Comparison of ENCODE assay signal across 8 cellular contexts in the genomic region with DNA sequence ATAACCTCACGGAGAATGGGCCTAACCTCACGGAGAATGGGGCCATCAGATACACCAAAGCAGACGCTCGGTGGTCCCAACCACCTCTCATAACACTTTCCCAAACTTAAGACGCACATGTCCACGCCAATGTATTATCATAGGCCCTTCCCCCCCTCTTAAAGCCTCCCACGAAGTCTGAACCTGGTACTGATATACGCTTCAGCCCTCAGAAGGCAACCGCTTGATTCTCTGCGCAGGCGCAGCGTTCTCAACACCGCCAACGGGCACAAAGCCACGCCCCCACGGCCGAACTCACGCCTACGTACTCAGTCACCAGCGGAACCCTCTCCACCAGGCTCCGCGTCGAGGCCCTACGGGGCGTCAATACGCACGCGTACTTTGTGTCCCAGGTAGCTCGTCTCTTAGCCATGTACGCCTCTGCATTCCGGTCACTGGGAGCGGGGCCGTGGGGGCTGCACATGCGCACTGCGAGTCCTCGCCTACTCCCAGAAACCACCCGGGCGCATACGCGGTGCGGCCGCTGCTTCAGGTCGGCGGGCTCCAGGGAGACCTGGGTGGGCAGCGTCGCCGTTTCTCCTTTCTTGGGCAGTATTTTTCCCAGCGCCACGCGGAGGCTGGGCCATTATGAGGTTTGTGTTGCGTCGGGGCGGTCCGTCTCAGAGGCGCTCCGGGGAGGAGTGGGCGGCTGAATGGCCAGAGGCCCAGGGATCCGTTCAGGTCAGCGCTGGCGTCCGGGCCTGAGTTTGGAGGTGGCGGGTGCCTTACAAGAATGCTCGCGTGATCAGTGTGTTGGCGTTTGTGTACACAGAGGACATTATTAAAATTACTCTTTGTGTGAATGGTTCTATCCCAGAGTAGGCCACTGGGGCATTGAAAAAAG. TPM values are rescaled to one million over a fixed set of nuclear protein-coding genes. Genes with fewer than 3 reads are reported as not detected.
DNase-seq lines count a peak whose midpoint lies in the region; ATAC-seq, FAIRE-seq and TF ChIP-seq lines count a peak whose summit lies in the region.

No MANE protein-coding gene starts in this region.

- POLR2A ChIA-PET in H1 (lab: Charles Lee; ENCODE audit: partially characterized antibody): interaction anchor here (0.7 to 3.5 kb wide), 17 partner anchors 9 to 1186 kb away, joined by 3 to 41 read pairs (median 4); partner anchors contain the start of gene ZNF582

- H2BK120ac ChIP-seq in H1 (replicated peaks; ENCODE audit: low read depth, low read length): no peak overlapping the region

- no peak overlapping the region for H3K4ac ChIP-seq in H1 (replicated peaks; ENCODE audit: insufficient read length, low read depth, low read length)

- no peak overlapping the region for H3K23ac ChIP-seq in H1 (ENCODE audit: insufficient read length)

- H2BK20ac ChIP-seq in H1 (ENCODE audit: low read length): no peak overlapping the region

- no peaks in the 10 kb centered on the region for H4K20me1 ChIP-seq in H1 (replicated peaks in 1 of 2; ENCODE audit: control insufficient read depth in 1 of 2, insufficient read depth in 2 of 2, low read length in 2 of 2)

- no peak overlapping the region for H2BK12ac ChIP-seq in H1 (ENCODE audit: low read depth, low read length)

- peak; percentile 94 for DNase-seq in DMS53 treated with DMSO at 0.1 percent for 48 hours (lab: John Stamatoyannopoulos, UW; ENCODE audit: unreplicated experiment)
- DNase-seq in NCI-H524 (lab: John Stamatoyannopoulos, UW): peak; percentile 89 to 96
- peak; percentile 60 for DNase-seq in activated CD8-positive, alpha-beta memory T cell treated with anti-CD3 and anti-CD28 coated beads, Interleukin-2, amount 50 U/mL, for 24 hours (ENCODE audit: extremely low read depth)
- peak; percentile 93 to 96 for DNase-seq in H1 (ENCODE audit: low read depth in 1 of 2, low spot score in 2 of 2)
- DNase-seq in medulla oblongata (ENCODE audit: extremely low spot score): peak; percentile 87
- DNase-seq in stimulated activated CD4-positive, alpha-beta T cell treated with anti-CD3 and anti-CD28 coated beads, Interleukin-4, amount 100 ng/mL, for 48 hours (ENCODE audit: low read depth in 2 of 2): peak; percentile 69 to 71
- no peak for DNase-seq in DMS153 treated with DMSO at 0.1 percent for 48 hours (lab: John Stamatoyannopoulos, UW; ENCODE audit: unreplicated experiment)

- no peak for TF ChIP-seq RAD21 in H1 (IDR thresholded peaks at IDR 0.05 in 1 of 2, conservative IDR thresholded peaks at IDR 0.05 in 1 of 2; ENCODE audit: low read depth in 2 of 2, low read length in 2 of 2)

- peaks cover 3 to 25% (median 18%) of the 10 kb centered on the region in 4 experiments for H3K36me3 ChIP-seq in H1 (ENCODE audit: control insufficient read depth in 2 of 4, insufficient read depth in 4 of 4, low read length in 3 of 4)

- no peak overlapping the region for H2BK15ac ChIP-seq in H1 (ENCODE audit: low read length)

- H3K14ac ChIP-seq in H1 (ENCODE audit: insufficient read length): no peak overlapping the region

- peaks cover 7 to 9% of the 10 kb centered on the region in 2 experiments; a peak in 2 of 4 replicates for H3K9me3 ChIP-seq in H1 (ENCODE audit: insufficient read depth in 2 of 2, low read depth in 1 of 2, low read length in 1 of 2)

- H3K4me1 ChIP-seq in H1 (replicated peaks in 1 of 4; ENCODE audit: control insufficient read depth in 3 of 4, insufficient read depth in 4 of 4, low read length in 3 of 4): peaks cover 0 to 2% (median 0%) of the 10 kb centered on the region in 4 experiments; a peak in 2 of 7 replicates

- TF ChIP-seq POLR2A in H1 (IDR thresholded peaks at IDR 0.05; ENCODE audit: control extremely low read depth in 1 of 2, low read depth in 2 of 2, low read length in 2 of 2): peak; percentile 75 to 83

- peak overlapping the region; percentile 77 to 87 (median 86) for H3K9ac ChIP-seq in H1 (replicated peaks in 1 of 4; ENCODE audit: extremely low read depth in 1 of 4, low read depth in 3 of 4, low read length in 3 of 4)

- H4K91ac ChIP-seq in H1 (replicated peaks; ENCODE audit: insufficient read length, low read length): peak overlapping the region; percentile 36

- H4K5ac ChIP-seq in H1 (ENCODE audit: insufficient read length, low read depth, low read length): peak overlapping the region; percentile 57

- H3K79me1 ChIP-seq in H1 (ENCODE audit: low read depth, low read length): no peaks in the 10 kb centered on the region; the same call in 1 of the 2 replicates

- peak overlapping the region; percentile 77 for H2BK5ac ChIP-seq in H1 (ENCODE audit: low read depth, low read length)

- H2AFZ ChIP-seq in H1 (ENCODE audit: low read length): peak overlapping the region; percentile 99

- CTCF ChIA-PET in H1 (lab: Charles Lee; ENCODE audit: partially characterized antibody): interaction anchor here (0.7 to 3.9 kb wide), 6 partner anchors 16 to 302 kb away, joined by 3 to 22 read pairs (median 4); no protein-coding TSS in a partner anchor

- TF ChIP-seq EP300 in H1 (IDR thresholded peaks at IDR 0.05; ENCODE audit: borderline replicate concordance in 1 of 2, low read depth in 2 of 2, low read length in 2 of 2): no peak

- H3K18ac ChIP-seq in H1 (ENCODE audit: extremely low read depth, low read length): peak overlapping the region; percentile 89; the same call in 1 of the 2 replicates

- H2AK5ac ChIP-seq in H1 (ENCODE audit: low read depth, low read length): no peak overlapping the region

- H3K79me2 ChIP-seq in H1 (ENCODE audit: control insufficient read depth in 1 of 2, insufficient read depth in 2 of 2, low read length in 2 of 2): peaks cover 9 to 27% of the 10 kb centered on the region in 2 experiments; a peak in 3 of 4 replicates

- peak; percentile 89 for FAIRE-seq in H1 (lab: Jason Lieb, UNC)

- TF ChIP-seq CTCF in H1 (IDR thresholded peaks at IDR 0.05; ENCODE audit: control extremely low read depth in 1 of 3, insufficient read depth in 1 of 3, low read depth in 1 of 3, low read length in 3 of 3): 0 out of 4 replicates have a peak, but pooled peaks of 1 of the 3 experiments have one; percentile 0

- WGBS in H1 (ENCODE audit: extremely low coverage in 1 of 2, insufficient coverage in 1 of 2, insufficient read length in 1 of 2, insufficient replicate concordance in 2 of 2, low coverage in 1 of 2, low lambda C conversion rate in 2 of 2, missing lambda C conversion rate in 1 of 2), 2 experiments: 5% methylated on average over 65 of the region's 65 CpGs; no CpG with 5 or more reads in 1 of the 2 experiments

- peak; percentile 72 for ATAC-seq in HG02870 (IDR thresholded peaks at IDR 0.05; ENCODE audit: unreplicated experiment)

- peak overlapping the region; percentile 77 to 98 for H3K4me2 ChIP-seq in H1 (ENCODE audit: insufficient read depth in 1 of 2, low read depth in 2 of 2, low read length in 2 of 2)

- H4K8ac ChIP-seq in H1 (ENCODE audit: extremely low read depth, insufficient read depth, low read length): peak overlapping the region; percentile 84; the same call in 1 of the 2 replicates

- peaks cover 2% of the 10 kb centered on the region; the same call in 1 of the 2 replicates for H3K23me2 ChIP-seq in H1 (ENCODE audit: low read depth, low read length)

- no peaks in the 10 kb centered on the region for H3K27me3 ChIP-seq in H1 (replicated peaks in 1 of 4; ENCODE audit: control insufficient read depth in 3 of 4, extremely low read depth in 1 of 4, insufficient read depth in 3 of 4, low read length in 3 of 4)

- H3K4me3 ChIP-seq in H1 (ENCODE audit: extremely low read depth in 1 of 4, insufficient read depth in 2 of 4, low read depth in 3 of 4, low read length in 4 of 4): peak overlapping the region; percentile 67 to 84 (median 80)

- H3K56ac ChIP-seq in H1 (replicated peaks; ENCODE audit: insufficient read length, low read depth, low read length): peak overlapping the region; percentile 91

- peak overlapping the region; percentile 73 for H3K27ac ChIP-seq in H1 (ENCODE audit: low read depth, low read length)

TF ChIP-seq in H1, 55 proteins besides CTCF, POLR2A, EP300 and RAD21 (continues in another document):
- TF ChIP-seq SP4 (IDR thresholded peaks at IDR 0.05; ENCODE audit: low read length): no peak
- TF ChIP-seq POLR2AphosphoS5 (IDR thresholded peaks at IDR 0.05; ENCODE audit: low read depth, low read length): peak; percentile 82
- no peak for TF ChIP-seq POU5F1 (IDR thresholded peaks at IDR 0.05; ENCODE audit: low read depth, low read length)
- peak; percentile 94 for TF ChIP-seq PHF8 (conservative IDR thresholded peaks at IDR 0.05; ENCODE audit: low read depth, low read length)
- no peak for TF ChIP-seq HDAC6 (IDR thresholded peaks at IDR 0.05; ENCODE audit: low read depth, low read length)
- no peak for TF ChIP-seq CBX5 (IDR thresholded peaks at IDR 0.05; ENCODE audit: low read depth, low read length)

RNA-seq across cellular contexts. Expression of gene ZNF582, which starts 25.3 kb away (rescaled TPM):
- total RNA-seq in H1 (2021; fragmentation: NEBNext Ultra II Directional; extraction: Animal tissue kit (Norgen Biotek cat#: 25700)): 3.8 and 5.8 TPM in 2 replicates
- 2.4 and 3.8 TPM in 2 replicates for polyA plus RNA-seq in H1 (2011; rRNA removed)
- 4.4 TPM for polyA plus RNA-seq in H1 (2011; cell fraction: cytosol; rRNA removed)
- 2.5 TPM for polyA plus RNA-seq in H1 (2011; cell fraction: nucleus; rRNA removed)
- polyA plus RNA-seq in H1 (2012, experiment 1 of 2): 3.4 to 4.9 TPM (median 4.2 TPM) in 4 replicates
- polyA plus RNA-seq in H1 (2012, experiment 2 of 2): 1.6 TPM
- polyA plus RNA-seq in H1 (2013, experiment 1 of 2): 2.6 TPM
- polyA plus RNA-seq in H1 (2013, experiment 2 of 2): 2.9 TPM
- 5.3 and 7.1 TPM in 2 replicates for polyA minus RNA-seq in H1 (2011; rRNA and poly(A)+ RNA removed)
- 1.8 TPM for polyA minus RNA-seq in H1 (2011; cell fraction: cytosol; rRNA and poly(A)+ RNA removed)
- polyA minus RNA-seq in H1 (2011; cell fraction: nucleus; rRNA and poly(A)+ RNA removed): 7.1 TPM

RNA-seq across cellular contexts. Expression of gene ZNF583, which starts 36.1 kb away (rescaled TPM):
- 2.6 and 2.8 TPM in 2 replicates for total RNA-seq in H1 (2021; fragmentation: NEBNext Ultra II Directional; extraction: Animal tissue kit (Norgen Biotek cat#: 25700))
- 0.24 and 0.48 TPM in 2 replicates for polyA plus RNA-seq in H1 (2011; rRNA removed)
- 0.67 TPM for polyA plus RNA-seq in H1 (2011; cell fraction: cytosol; rRNA removed)
- polyA plus RNA-seq in H1 (2011; cell fraction: nucleus; rRNA removed): 0.84 TPM
- polyA plus RNA-seq in H1 (2012, experiment 1 of 2): 0.87 to 1.4 TPM (median 1.0 TPM) in 4 replicates
- 0.08 TPM for polyA plus RNA-seq in H1 (2012, experiment 2 of 2)
- 1.4 TPM for polyA plus RNA-seq in H1 (2013, experiment 1 of 2)
- 1.2 TPM for polyA plus RNA-seq in H1 (2013, experiment 2 of 2)
- 2.0 and 3.1 TPM in 2 replicates for polyA minus RNA-seq in H1 (2011; rRNA and poly(A)+ RNA removed)
- polyA minus RNA-seq in H1 (2011; cell fraction: cytosol; rRNA and poly(A)+ RNA removed): 1.8 TPM
- polyA minus RNA-seq in H1 (2011; cell fraction: nucleus; rRNA and poly(A)+ RNA removed): 6.1 TPM

RNA-seq across cellular contexts. Expression of gene ZSCAN5A, which starts 53.4 kb away (rescaled TPM):
- 11.0 and 15.0 TPM in 2 replicates for total RNA-seq in H1 (2021; fragmentation: NEBNext Ultra II Directional; extraction: Animal tissue kit (Norgen Biotek cat#: 25700))
- 8.6 and 12.4 TPM in 2 replicates for polyA plus RNA-seq in H1 (2011; rRNA removed)
- polyA plus RNA-seq in H1 (2011; cell fraction: cytosol; rRNA removed): 9.7 TPM
- polyA plus RNA-seq in H1 (2011; cell fraction: nucleus; rRNA removed): 12.1 TPM
- 9.3 to 11.5 TPM (median 9.9 TPM) in 4 replicates for polyA plus RNA-seq in H1 (2012, experiment 1 of 2)
- 8.9 TPM for polyA plus RNA-seq in H1 (2012, experiment 2 of 2)
- 6.3 TPM for polyA plus RNA-seq in H1 (2013, experiment 1 of 2)
- polyA plus RNA-seq in H1 (2013, experiment 2 of 2): 8.3 TPM
- 17.6 and 25.4 TPM in 2 replicates for polyA minus RNA-seq in H1 (2011; rRNA and poly(A)+ RNA removed)
- polyA minus RNA-seq in H1 (2011; cell fraction: cytosol; rRNA and poly(A)+ RNA removed): 5.2 TPM
- polyA minus RNA-seq in H1 (2011; cell fraction: nucleus; rRNA and poly(A)+ RNA removed): 25.3 TPM
